ENCODE assay signal across 8 cellular contexts in the genomic region with DNA sequence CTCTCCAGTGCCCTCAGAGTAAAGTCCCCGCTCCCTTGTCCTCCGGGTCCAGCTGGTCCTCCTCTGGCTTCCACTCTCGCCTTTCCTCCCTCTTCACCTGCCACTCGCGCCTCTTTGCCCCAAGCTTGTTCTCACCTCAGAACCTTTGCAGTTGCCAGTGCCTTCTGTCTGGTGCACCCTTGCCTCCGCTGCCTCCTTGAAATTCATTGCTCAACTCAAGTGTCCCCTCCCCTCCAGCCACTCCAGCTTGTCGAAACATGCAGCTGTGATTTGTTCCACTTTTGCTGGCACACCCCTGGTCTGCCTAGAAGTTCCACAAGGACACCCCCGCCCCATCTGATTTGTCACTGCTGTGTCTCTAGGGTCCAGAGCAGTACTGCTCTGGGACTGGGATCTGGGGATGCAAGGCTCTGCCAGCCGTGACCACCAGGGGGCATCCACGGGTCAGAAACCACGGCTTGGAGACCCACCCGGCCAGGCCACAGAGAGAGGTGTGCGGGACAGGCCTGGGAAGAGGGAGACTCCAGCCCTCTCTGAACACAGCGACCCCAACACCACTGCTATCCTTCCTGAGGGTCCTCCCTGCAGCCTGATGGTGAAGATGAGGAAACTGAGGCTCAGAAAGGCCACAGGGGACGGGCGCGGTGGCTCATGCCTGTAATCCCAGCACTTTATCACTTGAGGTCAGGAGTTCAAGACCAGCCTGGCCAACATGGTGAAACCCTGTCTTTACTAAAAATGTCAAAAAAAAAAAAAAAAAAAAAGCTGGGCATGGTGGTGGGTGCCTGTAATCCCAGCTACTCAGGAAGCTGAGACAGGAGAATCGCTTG. TPM values are rescaled to one million over a fixed set of nuclear protein-coding genes. Genes with fewer than 3 reads are reported as not detected.
DNase-seq lines count a peak whose midpoint lies in the region; ATAC-seq and TF ChIP-seq lines count a peak whose summit lies in the region.

No MANE protein-coding gene starts in this region.

- peak; percentile 80 for DNase-seq in DND-41
- DNase-seq in SKM-1 (lab: John Stamatoyannopoulos, UW; ENCODE audit: unreplicated experiment), result peak; percentile 35
- DNase-seq in activated naive CD4-positive, alpha-beta T cell treated with anti-CD3 and anti-CD28 coated beads for 36 hours, result peak; percentile 89
- peak; percentile 95 for DNase-seq in osteocyte (ENCODE audit: extremely low spot score, unreplicated experiment)
- DNase-seq in tibial artery, result peak; percentile 85 to 89

- CTCF ChIA-PET in activated naive CD4-positive, alpha-beta T cell treated with anti-CD3 and anti-CD28 coated beads for 36 hours (lab: Charles Lee), result interaction anchor here (0.6 to 5.9 kb wide), 28 partner anchors 10 to 473 kb away, joined by 3 to 137 read pairs (median 3); no protein-coding TSS in a partner anchor

- peak; percentile 99 for ATAC-seq in DND-41 (ENCODE audit: insufficient read depth, low read depth)
- peak; percentile 94 for ATAC-seq in gastroesophageal sphincter
- no peak for ATAC-seq in HG03095 (IDR thresholded peaks at IDR 0.05; ENCODE audit: unreplicated experiment)

- no peak overlapping the region for H3K4me3 ChIP-seq in DND-41 (ENCODE audit: low read depth in 1 of 2, low read length in 2 of 2)
- H3K4me3 ChIP-seq in Loucy (ENCODE audit: low read length, poor library complexity, severe bottlenecking), result no peak overlapping the region
- H3K4me3 ChIP-seq in gastroesophageal sphincter, result no peak overlapping the region
- no peak overlapping the region for H3K4me3 ChIP-seq in tibial artery

- H3K36me3 ChIP-seq in DND-41 (ENCODE audit: insufficient read depth, low read length) (no peaks in the 10 kb centered on the region), Loucy (ENCODE audit: insufficient read depth, low read length) (no peaks in the 10 kb centered on the region), gastroesophageal sphincter (no peaks in the 10 kb centered on the region), tibial artery (no peaks in the 10 kb centered on the region)

- H3K79me2 ChIP-seq in DND-41 (ENCODE audit: insufficient read depth, low read length) (no peaks in the 10 kb centered on the region), Loucy (ENCODE audit: insufficient read depth, low read length) (no peaks in the 10 kb centered on the region)

- no peaks in the 10 kb centered on the region for H3K36me3 Mint-ChIP-seq in activated naive CD4-positive, alpha-beta T cell treated with anti-CD3 and anti-CD28 coated beads for 36 hours (ENCODE audit: low read depth)
- H3K36me3 Mint-ChIP-seq in osteocyte (ENCODE audit: unreplicated experiment), result no peaks in the 10 kb centered on the region

- H4K20me1 ChIP-seq in DND-41 (ENCODE audit: insufficient read depth, low read length) (no peaks in the 10 kb centered on the region), Loucy (ENCODE audit: insufficient read depth, low read length, poor library complexity, severe bottlenecking) (no peaks in the 10 kb centered on the region)

- no peak overlapping the region for H2AFZ ChIP-seq in DND-41 (ENCODE audit: low read depth, low read length)
- no peak overlapping the region for H2AFZ ChIP-seq in Loucy (ENCODE audit: low read length)

- 48% methylated on average over 5 to 8 of the region's 18 CpGs for WGBS in gastroesophageal sphincter (ENCODE audit: low coverage in 1 of 2), 2 donors

- H3K4me3 Mint-ChIP-seq in activated naive CD4-positive, alpha-beta T cell treated with anti-CD3 and anti-CD28 coated beads for 36 hours, result no peak overlapping the region
- no peak overlapping the region for H3K4me3 Mint-ChIP-seq in osteocyte (ENCODE audit: unreplicated experiment)

- H3K9me3 ChIP-seq in DND-41 (ENCODE audit: insufficient read depth, low read length, severe bottlenecking), result no peaks in the 10 kb centered on the region
- H3K9me3 ChIP-seq in Loucy (ENCODE audit: insufficient read depth, low read depth, low read length), result no peaks in the 10 kb centered on the region
- H3K9me3 ChIP-seq in gastroesophageal sphincter, result no peaks in the 10 kb centered on the region
- no peaks in the 10 kb centered on the region for H3K9me3 ChIP-seq in tibial artery

- peaks cover 17% of the 10 kb centered on the region for H3K4me1 Mint-ChIP-seq in activated naive CD4-positive, alpha-beta T cell treated with anti-CD3 and anti-CD28 coated beads for 36 hours (ENCODE audit: low read depth)
- H3K4me1 Mint-ChIP-seq in osteocyte (ENCODE audit: unreplicated experiment), result peaks cover 11% of the 10 kb centered on the region

- H3K27me3 ChIP-seq in DND-41 (ENCODE audit: insufficient read depth, low read length, poor library complexity), result no peaks in the 10 kb centered on the region
- no peaks in the 10 kb centered on the region for H3K27me3 ChIP-seq in Loucy (ENCODE audit: insufficient read depth, low read length, poor library complexity, severe bottlenecking)
- no peaks in the 10 kb centered on the region for H3K27me3 ChIP-seq in gastroesophageal sphincter
- H3K27me3 ChIP-seq in tibial artery, result no peaks in the 10 kb centered on the region

- H3K27ac ChIP-seq in DND-41 (ENCODE audit: low read length), result no peak overlapping the region
- peak overlapping the region in 1 of 4 donors; percentile 41 for H3K27ac ChIP-seq in gastroesophageal sphincter
- H3K27ac ChIP-seq in tibial artery, result no peak overlapping the region

- TF ChIP-seq CTCF in DND-41 (IDR thresholded peaks at IDR 0.05; ENCODE audit: borderline replicate concordance, extremely low read depth, low read length, poor library complexity, severe bottlenecking) (peak; percentile 98), Loucy (conservative IDR thresholded peaks at IDR 0.05; ENCODE audit: low read length) (peak; percentile 98), gastroesophageal sphincter (IDR thresholded peaks at IDR 0.05) (peak in 3 of 4 experiments; percentile 97 to 98 (median 98)), osteocyte (IDR thresholded peaks at IDR 0.05) (peak; percentile 95), tibial artery (IDR thresholded peaks at IDR 0.05) (peak; percentile 86 to 99)

- H3K9me2 ChIP-seq in Loucy (replicated peaks; ENCODE audit: low read depth, low read length), result no peaks in the 10 kb centered on the region

- TF ChIP-seq EP300 in gastroesophageal sphincter (IDR thresholded peaks at IDR 0.05), result no peak

- H3K4me2 ChIP-seq in DND-41 (ENCODE audit: insufficient read depth, low read length) (no peak overlapping the region), Loucy (ENCODE audit: low read depth, low read length, poor library complexity, severe bottlenecking) (no peak overlapping the region)

- H3K9me3 Mint-ChIP-seq in activated naive CD4-positive, alpha-beta T cell treated with anti-CD3 and anti-CD28 coated beads for 36 hours, result no peaks in the 10 kb centered on the region
- no peaks in the 10 kb centered on the region for H3K9me3 Mint-ChIP-seq in osteocyte (ENCODE audit: unreplicated experiment)

- intact Hi-C loops in activated naive CD4-positive, alpha-beta T cell treated with anti-CD3 and anti-CD28 coated beads for 36 hours (cut with micrococcal nuclease), result loop anchor here (1.0 to 2.0 kb wide), 2 partner anchors 83 to 136 kb away; no protein-coding TSS in a partner anchor
- intact Hi-C loops in tibial artery (cut with DNase I; ENCODE audit: low total_unique reads), result loop anchor here (2.0 to 5.0 kb wide), 2 partner anchors 75 to 135 kb away; partner anchors contain the start of gene KLF2

- H3K27me3 Mint-ChIP-seq in activated naive CD4-positive, alpha-beta T cell treated with anti-CD3 and anti-CD28 coated beads for 36 hours (ENCODE audit: low read depth), result no peaks in the 10 kb centered on the region
- peaks cover 11% of the 10 kb centered on the region for H3K27me3 Mint-ChIP-seq in osteocyte (ENCODE audit: unreplicated experiment)

- H3F3A ChIP-seq in Loucy (ENCODE audit: low read depth), result no peaks in the 10 kb centered on the region

- H3K9ac ChIP-seq in DND-41 (ENCODE audit: low read depth, low read length) (no peak overlapping the region), Loucy (ENCODE audit: low read depth, low read length, poor library complexity, severe bottlenecking) (no peak overlapping the region)

- no peak for TF ChIP-seq POLR2A in gastroesophageal sphincter (IDR thresholded peaks at IDR 0.05)

- no peak overlapping the region for H3K27ac Mint-ChIP-seq in activated naive CD4-positive, alpha-beta T cell treated with anti-CD3 and anti-CD28 coated beads for 36 hours
- H3K27ac Mint-ChIP-seq in osteocyte (ENCODE audit: unreplicated experiment), result no peak overlapping the region

- H3K4me1 ChIP-seq in DND-41 (ENCODE audit: insufficient read depth, low read length) (no peaks in the 10 kb centered on the region), Loucy (ENCODE audit: insufficient read depth, low read length, poor library complexity, severe bottlenecking) (no peaks in the 10 kb centered on the region), gastroesophageal sphincter (peaks cover 0 to 13% (median 3%) of the 10 kb centered on the region in 3 donors), tibial artery (peaks cover 0 to 8% (median 2%) of the 10 kb centered on the region in 4 donors)

RNA-seq across cellular contexts. Expression of gene AP1M1, which starts 49.9 kb away (rescaled TPM):
- total RNA-seq in activated naive CD4-positive, alpha-beta T cell treated with anti-CD3 and anti-CD28 coated beads for 36 hours, result 100 to 1,000 TPM; 113 to 123 TPM
- total RNA-seq in gastroesophageal sphincter (100 to 1,000 TPM in 2 of 4 donors, 10 to 100 TPM in 2; 62.0 to 140 (median 105) TPM), osteocyte (85.5 TPM in 2 replicates)

Comparison
In these comparisons a context has a peak if more than half of its experiments do, and no peak if none do; other contexts are left out.
1. DNase-seq: peak in every context shown above with its lines; median percentile 95 in osteocyte; 89 in activated naive CD4-positive, alpha-beta T cell treated with anti-CD3 and anti-CD28 coated beads for 36 hours; 87 in tibial artery; 80 in DND-41; 35 in SKM-1.